Comparison of ENCODE assay signal across 1 cellular context in the genomic region with DNA sequence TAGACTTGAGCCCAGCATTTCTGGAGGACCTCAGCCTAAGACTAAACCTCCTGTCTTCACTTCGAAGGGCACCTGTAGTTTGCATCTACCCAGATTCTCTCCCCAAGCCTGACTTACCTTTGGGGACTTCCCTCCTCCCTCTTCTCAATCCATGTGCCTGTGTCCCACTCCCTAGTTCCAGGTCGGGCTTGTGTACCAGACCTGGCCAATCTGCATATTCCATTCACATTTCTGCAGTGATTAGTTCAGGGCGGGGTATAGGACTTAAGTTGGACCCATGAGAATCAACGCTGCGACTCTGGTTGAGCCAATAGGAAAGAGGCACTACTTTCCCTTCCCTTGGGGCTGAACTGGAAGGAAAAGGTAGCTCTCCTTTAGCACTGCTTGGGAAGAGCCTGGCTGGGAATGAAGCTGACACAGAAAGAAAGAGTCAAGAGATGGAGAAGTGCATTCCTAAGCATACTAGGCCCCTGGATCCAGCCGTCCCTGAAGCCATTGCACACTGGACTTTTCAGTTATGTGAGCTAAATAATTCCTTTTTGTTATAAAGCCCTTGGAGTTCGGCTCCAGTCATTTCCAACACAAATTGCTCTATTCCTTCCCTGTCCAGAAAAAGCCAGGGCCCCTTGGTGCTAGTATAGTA.
TF ChIP-seq lines count a peak whose summit lies in the region.

No MANE protein-coding gene starts in this region.

TF ChIP-seq in HepG2, 621 proteins besides CTCF, POLR2A, EP300 and RAD21:
- TF ChIP-seq ZNF616 (CRISPR knock-in tag; IDR thresholded peaks at IDR 0.05; ENCODE audit: low read depth): no peak
- TF ChIP-seq ZNF558 (CRISPR knock-in tag; IDR thresholded peaks at IDR 0.05; ENCODE audit: borderline replicate concordance): no peak
- TF ChIP-seq PCBP2 (optimal IDR thresholded peaks at IDR 0.05; ENCODE audit: low read depth, low read length, poor library complexity, severe bottlenecking): no peak
- peak; percentile 97 for TF ChIP-seq ZNF329 (CRISPR knock-in tag; IDR thresholded peaks at IDR 0.05; ENCODE audit: low read depth)
- TF ChIP-seq, protein P1, sequence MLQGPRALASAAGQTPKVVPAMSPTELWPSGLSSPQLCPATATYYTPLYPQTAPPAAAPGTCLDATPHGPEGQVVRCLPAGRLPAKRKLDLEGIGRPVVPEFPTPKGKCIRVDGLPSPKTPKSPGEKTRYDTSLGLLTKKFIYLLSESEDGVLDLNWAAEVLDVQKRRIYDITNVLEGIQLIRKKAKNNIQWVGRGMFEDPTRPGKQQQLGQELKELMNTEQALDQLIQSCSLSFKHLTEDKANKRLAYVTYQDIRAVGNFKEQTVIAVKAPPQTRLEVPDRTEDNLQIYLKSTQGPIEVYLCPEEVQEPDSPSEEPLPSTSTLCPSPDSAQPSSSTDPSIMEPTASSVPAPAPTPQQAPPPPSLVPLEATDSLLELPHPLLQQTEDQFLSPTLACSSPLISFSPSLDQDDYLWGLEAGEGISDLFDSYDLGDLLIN (CRISPR knock-in tag; IDR thresholded peaks at IDR 0.05; ENCODE audit: borderline replicate concordance): no peak
- no peak for TF ChIP-seq HMGA1 (CRISPR knock-in tag; conservative IDR thresholded peaks at IDR 0.05)
